ENCODE assay signal across 8 cellular contexts in genomic region chr12:120470150-120470817, GRCh38. TPM values are rescaled to one million over a fixed set of nuclear protein-coding genes. Genes with fewer than 3 reads are reported as not detected.
A peak's percentile ranks its signal among the peaks of the same experiment; 100 is the strongest.
DNase-seq lines count a peak whose midpoint lies in the region; ATAC-seq and TF ChIP-seq lines count a peak whose summit lies in the region.

No MANE protein-coding gene starts in this region.

- POLR2A ChIA-PET in HEK293T (lab: Yijun Ruan, JAX), result interaction anchor here (0.6 to 5.4 kb wide), 13 partner anchors 11 to 269 kb away, joined by 3 to 39 read pairs (median 4); partner anchors contain the start of genes COQ5, DYNLL1, RNU4-2 and RPLP0
- POLR2A ChIA-PET in RWPE1 (lab: Yijun Ruan, JAX; ENCODE audit: low non-redundant PET), result interaction anchor here (0.5 kb wide), 1 partner anchor 13 kb away, joined by 3 read pairs; no protein-coding TSS in a partner anchor

- TF ChIP-seq CTCF in RWPE1 (conservative IDR thresholded peaks at IDR 0.05; ENCODE audit: low read depth) (no peak), epithelial cell of proximal tubule (conservative IDR thresholded peaks at IDR 0.05; ENCODE audit: low read depth, low read length) (no peak), nephron progenitor cell (IDR thresholded peaks at IDR 0.05) (no peak)

- peak overlapping the region; percentile 93 for H3K4me3 Mint-ChIP-seq in nephron progenitor cell

- no peak for ATAC-seq in GM21526 (IDR thresholded peaks at IDR 0.05; ENCODE audit: low FRiP score, unreplicated experiment)

- CTCF ChIA-PET in HEK293T (lab: Yijun Ruan, JAX), result interaction anchor here (0.7 to 2.5 kb wide), 5 partner anchors 9 to 59 kb away, joined by 3 to 6 read pairs (median 3); partner anchors contain the start of gene COQ5
- CTCF ChIA-PET in RWPE1 (lab: Yijun Ruan, JAX), result interaction anchor here (0.6 to 1.6 kb wide), 8 partner anchors 9 to 80 kb away, joined by 3 to 5 read pairs (median 3); no protein-coding TSS in a partner anchor

- no peaks in the 10 kb centered on the region for H3K9me3 Mint-ChIP-seq in nephron progenitor cell

- H3K4me3 ChIP-seq in epithelial cell of proximal tubule (ENCODE audit: low read depth, low read length), result peak overlapping the region; percentile 77

- peak overlapping the region; percentile 87 for H3K27ac ChIP-seq in RWPE1

- peak; percentile 36 for DNase-seq in ELR (ENCODE audit: low read depth)
- DNase-seq in HEK293T (ENCODE audit: extremely low spot score), result peak; percentile 33
- DNase-seq in RWPE1 (ENCODE audit: low spot score), result peak; percentile 20
- no peak for DNase-seq in epithelial cell of proximal tubule (ENCODE audit: low read depth)
- peak; percentile 14 for DNase-seq in nephron progenitor cell
- DNase-seq in D341Med (ENCODE audit: low spot score), result no peak
- no peak for DNase-seq in OCI-M2 (lab: John Stamatoyannopoulos, UW; ENCODE audit: unreplicated experiment)

- H3K27ac Mint-ChIP-seq in nephron progenitor cell, result peak overlapping the region; percentile 26

- peaks cover 7% of the 10 kb centered on the region for H3K27me3 Mint-ChIP-seq in nephron progenitor cell (ENCODE audit: low read depth, poor library complexity)

- peaks cover 70% of the 10 kb centered on the region for H3K4me1 Mint-ChIP-seq in nephron progenitor cell

- H3K36me3 Mint-ChIP-seq in nephron progenitor cell (ENCODE audit: low read depth), result peaks cover 24% of the 10 kb centered on the region

TF ChIP-seq in HEK293T, 16 proteins besides CTCF, POLR2A, EP300 and RAD21:
- no peak for TF ChIP-seq TARDBP (IDR thresholded peaks at IDR 0.05)
- no peak for TF ChIP-seq L3MBTL2 (conservative IDR thresholded peaks at IDR 0.05)
- no peak for TF ChIP-seq SUZ12 (IDR thresholded peaks at IDR 0.05)
- no peak for TF ChIP-seq SP1 (IDR thresholded peaks at IDR 0.05)
- TF ChIP-seq HDGF (IDR thresholded peaks at IDR 0.05; ENCODE audit: borderline replicate concordance), result no peak
- no peak for TF ChIP-seq NFRKB (IDR thresholded peaks at IDR 0.05)
- TF ChIP-seq FOXA1 (IDR thresholded peaks at IDR 0.05), result no peak
- no peak for TF ChIP-seq FOXM1 (IDR thresholded peaks at IDR 0.05; ENCODE audit: borderline replicate concordance)
- no peak for TF ChIP-seq FOXK2 (IDR thresholded peaks at IDR 0.05)
- TF ChIP-seq PKNOX1 (IDR thresholded peaks at IDR 0.05), result no peak
- no peak for TF ChIP-seq LEF1 (IDR thresholded peaks at IDR 0.05; ENCODE audit: borderline replicate concordance)
- no peak for TF ChIP-seq BHLHE40 (IDR thresholded peaks at IDR 0.05; ENCODE audit: borderline replicate concordance)
- no peak for TF ChIP-seq CTBP1 (IDR thresholded peaks at IDR 0.05; ENCODE audit: borderline replicate concordance)

RNA-seq across cellular contexts. Expression of gene SRSF9, which starts 0.7 kb away (rescaled TPM):
- 128 and 142 TPM in 2 replicates for total RNA-seq in epithelial cell of proximal tubule

RNA-seq across cellular contexts. Expression of gene GATC, which starts 24.0 kb away (rescaled TPM):
- 23.4 and 25.3 TPM in 2 replicates for total RNA-seq in epithelial cell of proximal tubule

RNA-seq across cellular contexts. Expression of gene TRIAP1, which starts 24.1 kb away (rescaled TPM):
- total RNA-seq in epithelial cell of proximal tubule, result 31.1 and 39.1 TPM in 2 replicates

RNA-seq across cellular contexts. Expression of gene DYNLL1, which starts 25.6 kb away (rescaled TPM):
- total RNA-seq in epithelial cell of proximal tubule, result 357 and 388 TPM in 2 replicates

RNA-seq across cellular contexts. Expression of gene COX6A1, which starts 32.4 kb away (rescaled TPM):
- 572 and 889 TPM in 2 replicates for total RNA-seq in epithelial cell of proximal tubule

Comparison
In these comparisons a context has a peak if more than half of its experiments do, and no peak if none do; other contexts are left out.
1. DNase-seq: peak in ELR (single experiment), HEK293T (single experiment), RWPE1 (single experiment) and nephron progenitor cell (single experiment); none in epithelial cell of proximal tubule (single experiment), D341Med (single experiment) and OCI-M2 (single experiment).